Comparison of ENCODE assay signal across 12 cellular contexts in the genomic region with DNA sequence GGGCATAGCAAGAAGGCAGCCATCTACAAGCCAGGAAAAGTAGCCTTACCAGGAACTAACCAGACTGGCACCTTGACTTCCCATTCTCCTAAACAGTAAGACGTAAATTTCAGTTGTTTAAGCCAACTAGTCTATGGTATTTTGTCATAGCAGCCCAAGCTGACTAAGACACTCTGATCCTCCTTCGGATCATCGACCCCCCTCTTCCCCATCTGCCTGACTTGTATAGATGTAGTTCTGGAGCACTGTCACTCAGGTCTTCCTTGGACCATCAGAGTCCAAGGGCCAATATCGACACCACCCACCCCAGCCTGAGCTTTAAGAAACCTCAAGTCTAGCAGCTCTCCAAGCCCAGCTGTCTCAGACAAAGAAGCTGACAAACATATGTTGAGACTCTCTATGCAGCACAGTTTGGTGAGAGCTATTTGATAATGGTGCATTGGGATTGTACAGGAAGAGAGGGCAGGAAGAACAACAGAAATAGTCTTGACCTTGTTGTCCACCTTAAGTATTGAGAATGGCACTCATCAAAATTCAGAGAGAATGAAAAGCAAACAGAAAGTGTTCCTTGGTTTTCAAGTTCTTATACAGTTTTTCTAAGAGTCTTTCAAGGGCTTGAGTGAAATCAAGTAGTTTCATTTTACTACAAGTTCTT.
A peak's percentile ranks its signal among the peaks of the same experiment; 100 is the strongest.
DNase-seq lines count a peak whose midpoint lies in the region; ATAC-seq, FAIRE-seq and TF ChIP-seq lines count a peak whose summit lies in the region.
"Had no signal": no experiment of that assay in that cellular context is flagged by ENCODE, and none has a peak within 500 bp of the region (broad histone marks: within the 10 kb centered on the region; RNA-seq: fewer than 3 reads in every experiment).

No MANE protein-coding gene starts in this region.

- H3K4me2 ChIP-seq in K562 (ENCODE audit: insufficient read depth, low read length) (no peak overlapping the region), skeletal muscle satellite cell (ENCODE audit: low read length) (peak overlapping the region; percentile 15)

- H3K4me3 ChIP-seq in K562, result no peak overlapping the region
- H3K4me3 ChIP-seq in skeletal muscle satellite cell (ENCODE audit: low read length), result peak overlapping the region; percentile 20

- H3K27me3 ChIP-seq in K562 (ENCODE audit: control insufficient read depth in 2 of 2, insufficient read depth in 2 of 2, low read length in 2 of 2) (no peaks in the 10 kb centered on the region), skeletal muscle satellite cell (ENCODE audit: control insufficient read depth, insufficient read depth, low read length) (no peaks in the 10 kb centered on the region)

- no peak for TF ChIP-seq POLR2A in K562 (conservative IDR thresholded peaks at IDR 0.05)

- H3K27ac Mint-ChIP-seq in natural killer cell, result no peak overlapping the region
- H3K27ac Mint-ChIP-seq: CD8-positive, alpha-beta T cell had no signal

- H2AFZ ChIP-seq in K562 (ENCODE audit: low read depth, low read length), result peak overlapping the region; percentile 0; the same call in 1 of the 2 replicates

- POLR2A ChIA-PET in K562 (lab: Yijun Ruan, JAX), result interaction anchor here (0.5 to 0.9 kb wide), 4 partner anchors 8 to 395 kb away, joined by 3 read pairs; no protein-coding TSS in a partner anchor

- H3K79me2 ChIP-seq in K562 (ENCODE audit: control insufficient read depth, insufficient read depth, low read length), result no peaks in the 10 kb centered on the region

- no peak for FAIRE-seq in K562 (lab: Jason Lieb, UNC)

- H3K36me3 ChIP-seq in K562 (ENCODE audit: control insufficient read depth, insufficient read depth, low read length), result no peaks in the 10 kb centered on the region
- H3K36me3 ChIP-seq in skeletal muscle satellite cell (ENCODE audit: insufficient read depth, low read length), result no peaks in the 10 kb centered on the region

- no peak for DNase-seq in K562 (ENCODE audit: extremely low read depth in 1 of 4, low spot score in 3 of 4)
- no peak for DNase-seq in natural killer cell
- DNase-seq in kidney tubule cell (ENCODE audit: low spot score), result no peak
- no peak for DNase-seq in D341Med (ENCODE audit: low spot score)
- DNase-seq: activated effector memory CD4-positive, alpha-beta T cell treated with anti-CD3 and anti-CD28 coated beads, Interleukin-2, amount 50 U/mL, for 16 hours; CD8-positive, alpha-beta T cell; NCI-H446 had no signal

- H3K36me3 Mint-ChIP-seq in natural killer cell, result no peaks in the 10 kb centered on the region
- H3K36me3 Mint-ChIP-seq: CD8-positive, alpha-beta T cell had no signal

- no TSS peak for BruUV-seq in K562 (replicated peaks; lab: Mats Ljungman, UMichigan)

- H3K4me3 Mint-ChIP-seq in natural killer cell, result no peak overlapping the region
- H3K4me3 Mint-ChIP-seq: CD8-positive, alpha-beta T cell had no signal

- peak; percentile 20 for ATAC-seq in GM19324 (IDR thresholded peaks at IDR 0.05; ENCODE audit: low FRiP score, unreplicated experiment)
- peak; percentile 38 for ATAC-seq in HG02943 (IDR thresholded peaks at IDR 0.05; ENCODE audit: low read depth, unreplicated experiment)
- no peak for ATAC-seq in K562
- no peak for ATAC-seq in GM18909 (IDR thresholded peaks at IDR 0.05; ENCODE audit: poor library complexity, unreplicated experiment)
- no peak for ATAC-seq in natural killer cell
- ATAC-seq: CD8-positive, alpha-beta T cell had no signal

- TF ChIP-seq CTCF in K562 (IDR thresholded peaks at IDR 0.05 in 2 of 3, conservative IDR thresholded peaks at IDR 0.05 in 1 of 3; ENCODE audit: insufficient read depth in 2 of 3, low read depth in 1 of 3, low read length in 3 of 3) (no peak), natural killer cell (IDR thresholded peaks at IDR 0.05) (no peak)

- peaks cover 6 to 7% of the 10 kb centered on the region in 2 donors for H3K27me3 Mint-ChIP-seq in natural killer cell (ENCODE audit: low read depth in 2 of 2)

- no peak overlapping the region for H3K27ac ChIP-seq in K562 (ENCODE audit: extremely low read depth, low read depth, low read length)
- H3K27ac ChIP-seq: VCaP had no signal

- H3K4me1 Mint-ChIP-seq in natural killer cell, result no peaks in the 10 kb centered on the region

- 31% methylated on average over 4 of the region's 4 CpGs for WGBS in K562 (ENCODE audit: insufficient coverage, low coverage, missing lambda C conversion rate)

- H4K20me1 ChIP-seq in K562 (replicated peaks; ENCODE audit: control insufficient read depth, insufficient read depth, low read length), result no peaks in the 10 kb centered on the region

- H3K4me1 ChIP-seq in K562 (replicated peaks in 1 of 2; ENCODE audit: control insufficient read depth in 2 of 2, insufficient read depth in 2 of 2, low read length in 2 of 2), result peaks cover 0 to 3% of the 10 kb centered on the region in 2 experiments; a peak in 2 of 5 replicates
- peaks cover 72% of the 10 kb centered on the region for H3K4me1 ChIP-seq in skeletal muscle satellite cell (ENCODE audit: control insufficient read depth, insufficient read depth, low read length)

- no peak for TF ChIP-seq RAD21 in K562 (CRISPR knock-in tag; conservative IDR thresholded peaks at IDR 0.05 in 1 of 2, IDR thresholded peaks at IDR 0.05 in 1 of 2)

- no peak for TF ChIP-seq EP300 in K562 (IDR thresholded peaks at IDR 0.05; ENCODE audit: low read length)

- H3K9ac ChIP-seq in K562 (ENCODE audit: insufficient read depth in 1 of 2, low read depth in 2 of 2, low read length in 2 of 2) (no peak overlapping the region), skeletal muscle satellite cell (ENCODE audit: low read depth, low read length) (peak overlapping the region; percentile 88)

- no peaks in the 10 kb centered on the region for H3K9me3 Mint-ChIP-seq in natural killer cell
- H3K9me3 Mint-ChIP-seq: CD8-positive, alpha-beta T cell had no signal

- intact Hi-C loops in K562 (cut with micrococcal nuclease), result no loop called here
- intact Hi-C loops in natural killer cell (cut with micrococcal nuclease), result no loop called here

- CTCF ChIA-PET in K562 (lab: Yijun Ruan, JAX; ENCODE audit: low intra/inter-chr PET ratio), result no interaction called here

- H3K9me1 ChIP-seq in K562 (ENCODE audit: control insufficient read depth, insufficient read depth, low read length), result no peaks in the 10 kb centered on the region

- H3K9me3 ChIP-seq in K562 (replicated peaks; ENCODE audit: control insufficient read depth, insufficient read depth, low read depth, low read length) (no peaks in the 10 kb centered on the region), skeletal muscle satellite cell (replicated peaks; ENCODE audit: low read length) (no peaks in the 10 kb centered on the region)

- in situ Hi-C loops in K562 (cut with MboI), result no loop called here

TF ChIP-seq in K562, 482 proteins besides CTCF, POLR2A, EP300 and RAD21:
- TF ChIP-seq ZNF12 (CRISPR knock-in tag; IDR thresholded peaks at IDR 0.05) (0 out of 2 replicates have a peak, but pooled peaks have one; percentile 65), ZNF354B (CRISPR knock-in tag; IDR thresholded peaks at IDR 0.05) (no peak)

Comparison
In these comparisons a context has a peak if more than half of its experiments do, and no peak if none do; other contexts are left out.
1. ATAC-seq: peak in GM19324 (single experiment) and HG02943 (single experiment); none in K562 (single experiment), GM18909 (single experiment) and natural killer cell (0 of 3).